In genomic region chr3:10006048-10006761, GRCh38 we compare ENCODE assay signal across 15 cellular contexts.
"Had no signal": no experiment of that assay in that cellular context is flagged by ENCODE, and none has a peak within 500 bp of the region (broad histone marks: within the 10 kb centered on the region; RNA-seq: fewer than 3 reads in every experiment).

No MANE protein-coding gene starts in this region.

- H3K27me3 ChIP-seq: colonic mucosa, thyroid gland had no signal

- H3K9me3 ChIP-seq: colonic mucosa, lower lobe of right lung, thyroid gland had no signal

- DNase-seq: activated CD4-positive, alpha-beta T cell treated with anti-CD3 and anti-CD28 coated beads, Interleukin-2, amount 50 U/mL, for 4 hours; activated naive CD4-positive, alpha-beta T cell treated with anti-CD3 and anti-CD28 coated beads for 36 hours; activated naive CD8-positive, alpha-beta T cell treated with anti-CD3 and anti-CD28 coated beads, Interleukin-2, amount 50 U/mL, for 24 hours; activated T-cell treated with anti-CD3 and anti-CD28 coated beads, Interleukin-2, amount 50 U/mL, for 1 hour; colonic mucosa; erythroblast; foreskin melanocyte; glutamatergic neuron; hippocampal formation; left cardiac atrium; lower lobe of right lung; stimulated activated CD4-positive, alpha-beta T cell treated with anti-CD3 and anti-CD28 coated beads, Interleukin-12 subunit alpha, Interleukin-12 subunit beta, amount 100 ng/mL, for 4 hours; stimulated activated CD4-positive, alpha-beta T cell treated with anti-CD3 and anti-CD28 coated beads, Interleukin-1b, Interleukin-23, amount 100 ng/mL, for 48 hours; stimulated activated naive CD4-positive, alpha-beta T cell treated with Interleukin-2 at 50 U/mL for 16 hours; thyroid gland had no signal

- H3K27ac ChIP-seq: colonic mucosa, lower lobe of right lung had no signal

- H3K36me3 ChIP-seq: colonic mucosa, lower lobe of right lung, thyroid gland had no signal

- H3K4me3 ChIP-seq: colonic mucosa, lower lobe of right lung, thyroid gland had no signal
